Comparison of ENCODE assay signal across 15 cellular contexts in the genomic region with DNA sequence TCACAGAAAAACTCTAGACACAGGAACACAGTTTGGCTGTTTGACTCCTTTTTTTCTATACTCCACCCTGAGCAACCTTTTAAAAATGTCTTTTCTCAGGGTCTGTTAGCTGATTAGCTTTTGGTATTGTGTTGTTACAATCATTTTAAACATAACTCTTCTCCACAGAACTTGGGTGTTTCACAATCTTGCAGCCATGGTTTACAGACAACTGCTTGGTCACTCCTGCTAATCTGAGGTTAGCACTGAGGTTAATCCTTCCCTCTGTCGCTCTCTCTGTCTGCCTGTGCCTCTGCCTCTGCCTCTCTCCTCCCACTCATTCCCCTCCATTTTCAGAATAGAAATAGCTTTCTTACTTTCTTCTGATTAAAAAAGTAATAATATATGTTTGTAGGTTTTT.
A peak's percentile ranks its signal among the peaks of the same experiment; 100 is the strongest.
DNase-seq lines count a peak whose midpoint lies in the region; ATAC-seq and TF ChIP-seq lines count a peak whose summit lies in the region.
"Had no signal": no experiment of that assay in that cellular context is flagged by ENCODE, and none has a peak within 500 bp of the region (broad histone marks: within the 10 kb centered on the region; RNA-seq: fewer than 3 reads in every experiment).

No MANE protein-coding gene starts in this region.

- no peak overlapping the region for H3K23ac ChIP-seq in IMR-90 (ENCODE audit: low read depth, low read length)

- peak overlapping the region; percentile 51 for H2BK5ac ChIP-seq in IMR-90 (ENCODE audit: low read depth, low read length, poor library complexity, severe bottlenecking)

- H2BK15ac ChIP-seq in IMR-90 (ENCODE audit: low read depth, low read length) = no peak overlapping the region

- peak; percentile 94 for ATAC-seq in IMR-90 (ENCODE audit: low read depth)
- ATAC-seq in HG03175 (IDR thresholded peaks at IDR 0.05; ENCODE audit: unreplicated experiment) = no peak
- no peak for ATAC-seq in esophagus mucosa
- no peak for ATAC-seq in GM18502 (IDR thresholded peaks at IDR 0.05; ENCODE audit: poor library complexity, unreplicated experiment)

- CTCF ChIA-PET in IMR-90 (lab: Yijun Ruan, JAX) = no interaction called here

- dilution Hi-C loops in IMR-90 (cut with HindIII; ENCODE audit: low sequenced_read_pairs, unreplicated experiment) = no loop called here

- in situ Hi-C loops in IMR-90 (cut with MboI; ENCODE audit: low sequenced_read_pairs) = no loop called here
- in situ Hi-C loops in transverse colon (cut with MboI; ENCODE audit: low pct_ligation_motif_present in 1 of 4, low pct_unique_long_range_greater_than_20kb in 1 of 4, low sequenced_read_pairs in 3 of 4) = no loop called here

- no peaks in the 10 kb centered on the region for H4K20me1 ChIP-seq in IMR-90 (ENCODE audit: insufficient read depth, low read length)

- 0 out of 2 replicates have a peak, but pooled peaks cover 3% of the 10 kb centered on the region for H3K9me1 ChIP-seq in IMR-90 (ENCODE audit: insufficient read depth, low read length)

- no peak overlapping the region; the same call in 1 of the 2 replicates for H3K18ac ChIP-seq in IMR-90 (ENCODE audit: low read depth, low read length)

- H4K8ac ChIP-seq in IMR-90 (ENCODE audit: low read depth in 2 of 2, low read length in 2 of 2) = no peak overlapping the region

- no peak overlapping the region for H3K56ac ChIP-seq in IMR-90 (ENCODE audit: extremely low read depth, insufficient read depth, low read length)

- H3K9me3 ChIP-seq in IMR-90 (ENCODE audit: control insufficient read depth, insufficient read depth, low read length) (no peaks in the 10 kb centered on the region; the same call in 1 of the 2 replicates), transverse colon (no peaks in the 10 kb centered on the region)
- H3K9me3 ChIP-seq: tibial nerve had no signal

- H3K14ac ChIP-seq in IMR-90 (replicated peaks; ENCODE audit: low read depth, low read length) = 0 out of 2 replicates have a peak overlapping the region, but pooled peaks have one; percentile 9

- H3K79me2 ChIP-seq in ACC112 (ENCODE audit: control insufficient read depth, insufficient read depth, low read length, unreplicated experiment) = no peaks in the 10 kb centered on the region

- H3K36me3 ChIP-seq in ACC112 (ENCODE audit: insufficient read depth, low read length) (no peaks in the 10 kb centered on the region), IMR-90 (ENCODE audit: control insufficient read depth, insufficient read depth, low read length) (no peaks in the 10 kb centered on the region), transverse colon (no peaks in the 10 kb centered on the region)
- H3K36me3 ChIP-seq: tibial nerve had no signal

- H3K79me1 ChIP-seq in IMR-90 (ENCODE audit: low read depth in 1 of 2, low read length in 2 of 2) = no peaks in the 10 kb centered on the region

- H2BK120ac ChIP-seq in IMR-90 (ENCODE audit: low read depth, low read length) = no peak overlapping the region

- no peak for TF ChIP-seq RAD21 in IMR-90 (IDR thresholded peaks at IDR 0.05; ENCODE audit: low read length)

- DNase-seq in IMR-90 = peak; percentile 83
- peak; percentile 76 for DNase-seq in SKM-1 (lab: John Stamatoyannopoulos, UW; ENCODE audit: unreplicated experiment)
- peak; percentile 73 for DNase-seq in fibroblast of the aortic adventitia (ENCODE audit: low read depth)
- DNase-seq in transverse colon = no peak
- DNase-seq: activated B cell treated with CpG ODN at 0.5 μM for 24 hours; mammary epithelial cell; NCI-H1930; NCI-H69; stimulated activated CD4-positive, alpha-beta T cell treated with anti-CD3 and anti-CD28 coated beads, Interleukin-12 subunit alpha, Interleukin-12 subunit beta, amount 100 ng/mL, for 4 hours had no signal

- no TSS peak for BruUV-seq in IMR-90 (replicated peaks; lab: Mats Ljungman, UMichigan)

- no peak overlapping the region for H4K5ac ChIP-seq in IMR-90 (ENCODE audit: low read depth, low read length)

- no CpG with 5 or more reads among the region's 1 CpG for WGBS in IMR-90 (ENCODE audit: extremely low coverage in 2 of 2, insufficient read length in 1 of 2), 2 experiments
- WGBS in transverse colon (ENCODE audit: low coverage in 1 of 2), 2 donors = 67 to 74% methylated on average over 1 of the region's 1 CpG

- H2AK9ac ChIP-seq in IMR-90 (replicated peaks; ENCODE audit: low read depth, low read length, poor library complexity) = peak overlapping the region; percentile 80

- H3K27me3 ChIP-seq in ACC112 (ENCODE audit: insufficient read depth, low read length) (no peaks in the 10 kb centered on the region), IMR-90 (ENCODE audit: control insufficient read depth, insufficient read depth, low read length) (no peaks in the 10 kb centered on the region), transverse colon (no peaks in the 10 kb centered on the region)
- H3K27me3 ChIP-seq: tibial nerve had no signal

- H3K4me3 ChIP-seq in ACC112 (ENCODE audit: low read depth, low read length) = no peak overlapping the region
- H3K4me3 ChIP-seq in IMR-90 (ENCODE audit: insufficient read depth, low read depth, low read length) = no peak overlapping the region
- H3K4me3 ChIP-seq in fibroblast of the aortic adventitia (ENCODE audit: low read depth, low read length) = no peak overlapping the region
- H3K4me3 ChIP-seq in transverse colon = no peak overlapping the region
- H3K4me3 ChIP-seq: SK-N-MC, tibial nerve had no signal

- TF ChIP-seq POLR2A in IMR-90 (IDR thresholded peaks at IDR 0.05; ENCODE audit: low read depth, low read length) (no peak), transverse colon (IDR thresholded peaks at IDR 0.05) (no peak)

- no peak overlapping the region for H2AK5ac ChIP-seq in IMR-90 (ENCODE audit: low read depth, low read length)

- no peak overlapping the region for H3K9ac ChIP-seq in IMR-90 (ENCODE audit: low read depth, low read length)

- peak overlapping the region; percentile 50 for H2AFZ ChIP-seq in ACC112 (ENCODE audit: low read length, unreplicated experiment)
- H2AFZ ChIP-seq in IMR-90 (replicated peaks; ENCODE audit: low read length, poor library complexity) = no peak overlapping the region

- POLR2A ChIA-PET in IMR-90 (lab: Charles Lee; ENCODE audit: unreplicated experiment) = interaction anchor here (0.9 kb wide), 1 partner anchor 112 kb away, joined by 3 read pairs; no protein-coding TSS in a partner anchor

- H4K91ac ChIP-seq in IMR-90 (ENCODE audit: insufficient read depth, low read depth, low read length) = no peak overlapping the region

- H3K4me1 ChIP-seq in ACC112 (ENCODE audit: control insufficient read depth, insufficient read depth, low read length, unreplicated experiment) (peaks cover 3% of the 10 kb centered on the region), IMR-90 (ENCODE audit: control insufficient read depth, insufficient read depth, low read length) (no peaks in the 10 kb centered on the region; the same call in 1 of the 2 replicates), transverse colon (peaks cover 0 to under 1% (median 0%) of the 10 kb centered on the region in 4 donors)
- H3K4me1 ChIP-seq: tibial nerve had no signal

- H2BK20ac ChIP-seq in IMR-90 (ENCODE audit: low read depth, low read length) = no peak overlapping the region

- intact Hi-C loops in IMR-90 (cut with micrococcal nuclease) (no loop called here), transverse colon (cut with DNase I; ENCODE audit: low total_unique reads) (no loop called here)

- peak overlapping the region; percentile 30; the same call in 1 of the 2 replicates for H3K4ac ChIP-seq in IMR-90 (ENCODE audit: low read depth, low read length)

- TF ChIP-seq CTCF in IMR-90 (conservative IDR thresholded peaks at IDR 0.05; ENCODE audit: low read depth, low read length) (no peak), fibroblast of the aortic adventitia (IDR thresholded peaks at IDR 0.05; ENCODE audit: insufficient read depth, low read length) (no peak), transverse colon (IDR thresholded peaks at IDR 0.05) (no peak)

- no peak for TF ChIP-seq EP300 in transverse colon (IDR thresholded peaks at IDR 0.05; ENCODE audit: low read depth)

- no peak overlapping the region; the same call in 1 of the 2 replicates for H3K4me2 ChIP-seq in IMR-90 (ENCODE audit: low read depth, low read length)

- H3K27ac ChIP-seq in ACC112 (ENCODE audit: low read depth, low read length) (no peak overlapping the region; the same call in 1 of the 2 replicates), IMR-90 (ENCODE audit: insufficient read depth, low read length) (no peak overlapping the region), transverse colon (no peak overlapping the region)
- H3K27ac ChIP-seq: SK-N-MC, tibial nerve had no signal

TF ChIP-seq in IMR-90, 13 proteins besides CTCF, POLR2A, EP300 and RAD21:
- TF ChIP-seq MAFK (IDR thresholded peaks at IDR 0.05; ENCODE audit: low read depth, low read length) (no peak), CEBPB (IDR thresholded peaks at IDR 0.05; ENCODE audit: low read depth, low read length) (peak; percentile 95), BHLHE40 (IDR thresholded peaks at IDR 0.05; ENCODE audit: low read depth, low read length) (peak; percentile 57), NFE2L2 (IDR thresholded peaks at IDR 0.05; ENCODE audit: low read depth, low read length) (peak; percentile 62; the same call in 1 of the 2 replicates)
